Comparison of ENCODE assay signal across 8 cellular contexts in the genomic region with DNA sequence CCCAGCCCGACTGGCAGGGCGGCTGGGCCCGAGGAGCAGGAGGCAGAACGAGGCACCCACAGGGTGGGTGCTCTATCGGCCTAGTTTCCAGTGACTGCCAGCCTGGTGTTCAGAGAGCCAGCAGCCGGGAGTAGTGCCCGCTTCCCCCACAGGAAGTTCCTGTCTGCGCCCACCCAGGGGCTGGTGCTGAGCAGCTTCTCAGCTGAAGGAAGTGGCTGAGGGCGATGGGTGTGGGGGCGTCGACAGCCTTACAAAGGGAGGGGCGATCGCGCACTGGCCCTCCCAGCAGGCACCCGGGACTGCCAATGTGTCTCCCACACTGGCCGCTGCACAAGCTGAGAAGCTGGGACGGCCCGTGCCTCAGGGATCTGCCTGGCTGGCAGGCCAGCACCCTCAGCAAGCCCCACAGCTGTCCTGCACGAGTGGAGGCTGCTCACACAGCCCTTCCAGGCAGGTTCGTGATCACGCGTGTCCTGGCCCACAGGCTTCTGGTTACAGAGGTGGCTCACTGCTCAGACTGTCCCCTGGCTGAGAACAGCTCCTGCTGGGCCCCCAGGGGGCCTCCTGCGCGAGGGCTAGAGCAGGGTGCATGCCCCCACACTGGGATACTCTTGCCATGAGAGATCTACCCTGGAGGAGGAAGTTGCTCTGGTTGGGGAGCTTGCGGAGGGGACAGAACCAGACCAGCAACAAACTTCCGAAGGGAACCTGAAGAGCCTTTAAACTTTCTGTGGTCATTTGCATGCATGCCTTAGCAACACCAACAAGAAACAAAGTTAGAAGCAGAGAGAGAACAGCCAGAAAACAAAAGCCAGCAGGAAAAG. TPM values are rescaled to one million over a fixed set of nuclear protein-coding genes. Genes with fewer than 3 reads are reported as not detected.
A peak's percentile ranks its signal among the peaks of the same experiment; 100 is the strongest.
DNase-seq lines count a peak whose midpoint lies in the region; ATAC-seq and TF ChIP-seq lines count a peak whose summit lies in the region.

No MANE protein-coding gene starts in this region.

- H3K27ac Mint-ChIP-seq in Caco-2 (ENCODE audit: unreplicated experiment) (no peak overlapping the region), naive B cell (peak overlapping the region; percentile 90 to 96 (median 92))

- H3K27ac ChIP-seq in angular gyrus (ENCODE audit: low read depth, low read length) (peak overlapping the region; percentile 67), temporal lobe (ENCODE audit: low read depth, low read length) (peak overlapping the region; percentile 74)

- intact Hi-C loops in Caco-2 (cut with micrococcal nuclease; ENCODE audit: unreplicated experiment): no loop called here

- BruUV-seq in Caco-2 (replicated peaks; lab: Mats Ljungman, UMichigan): no TSS peak

- no peak for DNase-seq in Caco-2
- DNase-seq in T-helper 9 cell: peak; percentile 60
- peak; percentile 62 for DNase-seq in naive B cell
- DNase-seq in amniotic stem cell (lab: John Stamatoyannopoulos, UW): no peak
- DNase-seq in NCI-H2196 treated with DMSO at 0.1 percent for 48 hours (lab: John Stamatoyannopoulos, UW; ENCODE audit: unreplicated experiment): no peak
- DNase-seq in SHP77 (lab: John Stamatoyannopoulos, UW): no peak

- peaks cover 24% of the 10 kb centered on the region for H3K36me3 Mint-ChIP-seq in Caco-2 (ENCODE audit: insufficient read depth, unreplicated experiment)
- H3K36me3 Mint-ChIP-seq in naive B cell: no peaks in the 10 kb centered on the region

- H3K4me3 Mint-ChIP-seq in Caco-2 (ENCODE audit: unreplicated experiment) (peak overlapping the region; percentile 82), naive B cell (peak overlapping the region; percentile 77 to 98 (median 88))

- peak in 1 of 2 donors; percentile 8 for ATAC-seq in naive B cell (ENCODE audit: low read depth in 2 of 2)

- no peaks in the 10 kb centered on the region for H3K9me3 Mint-ChIP-seq in Caco-2 (ENCODE audit: unreplicated experiment)
- H3K9me3 Mint-ChIP-seq in naive B cell: no peaks in the 10 kb centered on the region

- H3K9me3 ChIP-seq in Caco-2: no peaks in the 10 kb centered on the region

- H3K4me3 ChIP-seq in Caco-2 (ENCODE audit: low read depth, low read length): no peak overlapping the region

- POLR2A ChIA-PET in Caco-2 (lab: Charles Lee): no interaction called here

- no peak for TF ChIP-seq CTCF in Caco-2 (IDR thresholded peaks at IDR 0.05; ENCODE audit: insufficient read depth in 1 of 2, low read depth in 1 of 2, low read length in 1 of 2, severe bottlenecking in 1 of 2, unreplicated experiment in 1 of 2)

- H3K36me3 ChIP-seq in Caco-2 (ENCODE audit: control insufficient read depth, insufficient read depth, low read length): peaks cover 2% of the 10 kb centered on the region; the same call in 1 of the 2 replicates

- H3K27me3 ChIP-seq in Caco-2 (replicated peaks; ENCODE audit: control insufficient read depth, insufficient read depth, low read length): no peaks in the 10 kb centered on the region

- H3K4me1 ChIP-seq in Caco-2: peaks cover 9% of the 10 kb centered on the region; the same call in 1 of the 2 replicates

- H3K4me1 Mint-ChIP-seq in Caco-2 (ENCODE audit: low read depth, unreplicated experiment): peaks cover 7% of the 10 kb centered on the region
- peaks cover 49 to 73% (median 69%) of the 10 kb centered on the region in 3 donors for H3K4me1 Mint-ChIP-seq in naive B cell

- no peaks in the 10 kb centered on the region for H3K27me3 Mint-ChIP-seq in Caco-2 (ENCODE audit: insufficient read depth, unreplicated experiment)
- H3K27me3 Mint-ChIP-seq in naive B cell: no peaks in the 10 kb centered on the region

- CTCF ChIA-PET in Caco-2 (lab: Charles Lee): no interaction called here

RNA-seq across cellular contexts. Expression of a gene that starts 2.5 kb away (rescaled TPM):
- total RNA-seq in Caco-2 (2022): 37.3 and 40.4 TPM in 2 replicates
- polyA plus RNA-seq in naive B cell (ENCODE audit: low read depth in 6 of 6): 10 to 100 TPM; 28.0 to 42.5 (median 33.0) TPM
- total RNA-seq in temporal lobe: 7.9 TPM

RNA-seq across cellular contexts. Expression of a gene that starts 2.6 kb away (rescaled TPM):
- total RNA-seq in Caco-2 (2022): 44.3 and 54.9 TPM in 2 replicates
- 10 to 100 TPM in 5 of 6 donors, 1 to 10 TPM in 1; 9.8 to 16.8 (median 13.1) TPM for polyA plus RNA-seq in naive B cell (ENCODE audit: low read depth in 6 of 6)
- 7.1 TPM for total RNA-seq in temporal lobe

RNA-seq across cellular contexts. Expression of a gene that starts 17.4 kb away (rescaled TPM):
- 3.5 TPM in 2 replicates for total RNA-seq in Caco-2 (2022)
- 1 to 10 TPM; 1.4 to 9.0 (median 5.9) TPM for polyA plus RNA-seq in naive B cell (ENCODE audit: low read depth in 6 of 6)
- total RNA-seq in temporal lobe: under 0.01 TPM

RNA-seq across cellular contexts. Expression of a gene that starts 40.8 kb away (rescaled TPM):
- total RNA-seq in Caco-2 (2022): 127 and 141 TPM in 2 replicates
- 10 to 100 TPM in 5 of 6 donors, 1 to 10 TPM in 1; 9.7 to 36.1 (median 18.2) TPM for polyA plus RNA-seq in naive B cell (ENCODE audit: low read depth in 6 of 6)
- 48.9 TPM for total RNA-seq in temporal lobe

RNA-seq across cellular contexts. Expression of a gene that starts 52.8 kb away (rescaled TPM):
- 351 and 377 TPM in 2 replicates for total RNA-seq in Caco-2 (2022)
- polyA plus RNA-seq in naive B cell (ENCODE audit: low read depth in 6 of 6): 1,000 to 10,000 TPM; 1,408 to 2,468 (median 1,616) TPM
- 13.5 TPM for total RNA-seq in temporal lobe

Comparison
In these comparisons a context has a peak if more than half of its experiments do, and no peak if none do; other contexts are left out.
1. DNase-seq: peak in T-helper 9 cell (single experiment) and naive B cell (single experiment); none in Caco-2 (0 of 2), amniotic stem cell (single experiment), NCI-H2196 treated with DMSO at 0.1 percent for 48 hours (single experiment) and SHP77 (0 of 2).